ENCODE assay signal across 10 cellular contexts in genomic region chr9:35673132-35673997, GRCh38. TPM values are rescaled to one million over a fixed set of nuclear protein-coding genes. Genes with fewer than 3 reads are reported as not detected.
DNase-seq lines count a peak whose midpoint lies in the region; ATAC-seq and TF ChIP-seq lines count a peak whose summit lies in the region.
"Had no signal": no experiment of that assay in that cellular context is flagged by ENCODE, and none has a peak within 500 bp of the region (broad histone marks: within the 10 kb centered on the region; RNA-seq: fewer than 3 reads in every experiment).

TSS of gene CA9 (plus strand) at chr9:35673928. CDS start at chr9:35673960, 32 bp downstream.

- H4K20me1 ChIP-seq in GM23248 (ENCODE audit: insufficient read depth) (no peaks in the 10 kb centered on the region), OCI-LY1 (ENCODE audit: insufficient read depth, low read length) (no peaks in the 10 kb centered on the region)

- ATAC-seq in gastroesophageal sphincter = no peak
- ATAC-seq in HG03097 (IDR thresholded peaks at IDR 0.05; ENCODE audit: low FRiP score, unreplicated experiment) = no peak
- no peak for ATAC-seq in GM21528 (IDR thresholded peaks at IDR 0.05; ENCODE audit: low FRiP score, unreplicated experiment)
- ATAC-seq in HG03571 (IDR thresholded peaks at IDR 0.05; ENCODE audit: unreplicated experiment) = no peak

- H3K27ac ChIP-seq in GM23248 (no peak within 1 kb of the TSS), OCI-LY1 (ENCODE audit: low read depth, low read length, poor library complexity, severe bottlenecking) (no peak within 1 kb of the TSS), gastroesophageal sphincter (peak within 1 kb of the TSS in 3 of 4 donors; percentile 56 to 68 (median 64)), rectal smooth muscle tissue (ENCODE audit: low read depth, low read length) (peak within 1 kb of the TSS; percentile 5)

- no peaks in the 10 kb centered on the region for H3K9me2 ChIP-seq in GM23248 (ENCODE audit: insufficient read depth)
- H3K9me2 ChIP-seq in OCI-LY1 (ENCODE audit: low read depth, low read length) = no peaks in the 10 kb centered on the region

- H3K4me2 ChIP-seq in GM23248 (ENCODE audit: unreplicated experiment) (peak within 1 kb of the TSS; percentile 42), OCI-LY1 (ENCODE audit: low read length) (peak within 1 kb of the TSS; percentile 71; the same call in 1 of the 2 replicates)

- no peak for TF ChIP-seq EP300 in gastroesophageal sphincter (IDR thresholded peaks at IDR 0.05)

- H3K9me3 ChIP-seq in GM23248 (ENCODE audit: low read depth) (no peaks in the 10 kb centered on the region), OCI-LY1 (ENCODE audit: low read length) (no peaks in the 10 kb centered on the region), gastroesophageal sphincter (no peaks in the 10 kb centered on the region)

- TF ChIP-seq CTCF in OCI-LY1 (IDR thresholded peaks at IDR 0.05; ENCODE audit: low read length) = no peak
- no peak for TF ChIP-seq CTCF in gastroesophageal sphincter (IDR thresholded peaks at IDR 0.05)

- H3K79me2 ChIP-seq in GM23248 (ENCODE audit: insufficient read depth) (no peaks in the 10 kb centered on the region), OCI-LY1 (ENCODE audit: insufficient read depth, low read length) (no peaks in the 10 kb centered on the region)

- H3K9ac ChIP-seq in GM23248 (no peak within 1 kb of the TSS), OCI-LY1 (ENCODE audit: low read length) (no peak within 1 kb of the TSS; the same call in 1 of the 2 replicates), rectal smooth muscle tissue (ENCODE audit: low read length) (no peak within 1 kb of the TSS)

- H3K27me3 ChIP-seq in GM23248 (replicated peaks; ENCODE audit: insufficient read depth) (no peaks in the 10 kb centered on the region), OCI-LY1 (ENCODE audit: insufficient read depth, low read length) (peaks cover 4% of the 10 kb centered on the region), gastroesophageal sphincter (no peaks in the 10 kb centered on the region), rectal smooth muscle tissue (ENCODE audit: control insufficient read depth, insufficient read depth, low read length) (no peaks in the 10 kb centered on the region)

- H3K36me3 ChIP-seq in GM23248 (ENCODE audit: low read depth) = no peaks in the 10 kb centered on the region
- H3K36me3 ChIP-seq in OCI-LY1 (ENCODE audit: insufficient read depth, low read length) = no peaks in the 10 kb centered on the region
- no peaks in the 10 kb centered on the region for H3K36me3 ChIP-seq in gastroesophageal sphincter
- H3K36me3 ChIP-seq in rectal smooth muscle tissue (ENCODE audit: control insufficient read depth, insufficient read depth, low read length) = no peaks in the 10 kb centered on the region

- no peak for DNase-seq in GM23248
- no peak for DNase-seq in globus pallidus (ENCODE audit: low spot score)
- DNase-seq: GOT3, T1000 had no signal

- H3F3A ChIP-seq in GM23248 (ENCODE audit: insufficient read depth) = peaks cover 18% of the 10 kb centered on the region; the same call in 1 of the 2 replicates
- no peaks in the 10 kb centered on the region for H3F3A ChIP-seq in OCI-LY1 (ENCODE audit: insufficient read depth, low read length)

- no peak for TF ChIP-seq POLR2A in gastroesophageal sphincter (IDR thresholded peaks at IDR 0.05)

- in situ Hi-C loops in GM23248 (cut with MboI) = no loop called here

- 31 to 35% methylated on average over 9 of the region's 9 CpGs for WGBS in GM23248 (ENCODE audit: low coverage in 1 of 2, low lambda C conversion rate in 2 of 2, missing lambda C conversion rate in 2 of 2), 2 experiments
- WGBS in gastroesophageal sphincter (ENCODE audit: low coverage in 1 of 2), 2 donors = 45 to 52% methylated on average over 4 to 6 of the region's 9 CpGs

- no peak within 1 kb of the TSS for H2AFZ ChIP-seq in GM23248
- no peak within 1 kb of the TSS for H2AFZ ChIP-seq in OCI-LY1 (ENCODE audit: low read length)

- H3K4me3 ChIP-seq in GM23248 = no peak within 1 kb of the TSS
- peak within 1 kb of the TSS; percentile 57 for H3K4me3 ChIP-seq in OCI-LY1 (ENCODE audit: low read depth, low read length, poor library complexity, severe bottlenecking)
- no peak within 1 kb of the TSS for H3K4me3 ChIP-seq in gastroesophageal sphincter
- H3K4me3 ChIP-seq in rectal smooth muscle tissue (ENCODE audit: low read length) = no peak within 1 kb of the TSS

- H3K4me1 ChIP-seq in GM23248 (ENCODE audit: insufficient read depth) (0 out of 2 replicates have a peak, but pooled peaks cover 3% of the 10 kb centered on the region), OCI-LY1 (ENCODE audit: insufficient read depth, low read length, severe bottlenecking) (peaks cover 25% of the 10 kb centered on the region), gastroesophageal sphincter (peaks cover 0 to 42% (median 14%) of the 10 kb centered on the region in 3 donors), rectal smooth muscle tissue (ENCODE audit: control insufficient read depth, insufficient read depth, low read length) (peaks cover 2% of the 10 kb centered on the region)

RNA-seq across cellular contexts. Expression of gene CA9, which starts in this region (rescaled TPM):
- total RNA-seq in GM23248 (2014; rRNA removed; shearing (Covaris generic)) = 3.4 and 4.3 TPM in 2 replicates
- polyA plus RNA-seq in GM23248 (2016; fragmentation: Nextera tagmentation; extraction: Ambion mirVana) = 2.3 and 2.7 TPM in 2 replicates
- 1 to 10 TPM in 1 of 4 donors, not detected in 3; 3.9 TPM for total RNA-seq in gastroesophageal sphincter

Comparison
In these comparisons a context has a peak if more than half of its experiments do, and no peak if none do; other contexts are left out.
1. H3K27ac ChIP-seq: peak in gastroesophageal sphincter (3 of 4) and rectal smooth muscle tissue (single experiment); none in GM23248 (single experiment) and OCI-LY1 (single experiment).